ENCODE assay signal across 25 cellular contexts in the genomic region with DNA sequence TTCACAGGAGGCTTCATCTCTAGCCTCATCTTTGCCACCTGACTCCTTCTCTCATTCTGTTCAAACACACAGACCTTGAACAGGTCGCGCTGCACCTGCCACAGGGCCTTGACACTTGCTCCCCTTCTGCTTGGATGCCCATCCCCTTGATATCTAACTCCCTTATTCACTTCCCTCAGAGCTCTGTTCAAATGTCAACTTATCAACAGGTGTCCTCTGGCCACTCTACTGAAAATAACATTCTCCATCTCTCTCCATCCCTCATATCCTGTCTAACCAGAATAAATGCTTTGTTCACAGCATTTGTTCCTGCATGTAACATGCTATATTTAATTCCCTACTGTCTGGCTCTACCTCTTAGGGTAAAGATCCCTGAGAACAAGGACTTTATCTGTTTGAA.
"Had no signal": no experiment of that assay in that cellular context is flagged by ENCODE, and none has a peak within 500 bp of the region (broad histone marks: within the 10 kb centered on the region; RNA-seq: fewer than 3 reads in every experiment).

No MANE protein-coding gene starts in this region.

- H3K27me3 ChIP-seq: neural progenitor cell, ovary, right lobe of liver, sigmoid colon, testis, tibial artery, transverse colon, vagina had no signal

- H3K4me3 ChIP-seq: neural progenitor cell, ovary, psoas muscle, right lobe of liver, sigmoid colon, suprapubic skin, testis, tibial artery, transverse colon, upper lobe of right lung, vagina had no signal

- H3K4me1 ChIP-seq: parathyroid adenoma, psoas muscle, right lobe of liver, sigmoid colon, suprapubic skin, testis, tibial artery, transverse colon, upper lobe of right lung, vagina had no signal

- DNase-seq: natural killer cell; occipital lobe; ovary; posterior cingulate gyrus; psoas muscle; right cardiac atrium; right lobe of liver; sigmoid colon; small intestine; stimulated activated CD4-positive, alpha-beta T cell treated with anti-CD3 and anti-CD28 coated beads, Interleukin-15, amount 100 ng/mL, for 24 hours; stimulated activated CD4-positive, alpha-beta T cell treated with anti-CD3 and anti-CD28 coated beads, Interleukin-4, amount 100 ng/mL, for 1 hour; stimulated activated CD4-positive, alpha-beta T cell treated with anti-CD3 and anti-CD28 coated beads, Interleukin-4, amount 100 ng/mL, for 4 hours; stimulated activated CD8-positive, alpha-beta memory T cell treated with anti-CD3 and anti-CD28 coated beads, Interleukin-4, amount 100 ng/mL, for 48 hours; stimulated activated naive CD4-positive, alpha-beta T cell; stimulated activated naive CD8-positive, alpha-beta T cell treated with anti-CD3 and anti-CD28 coated beads, Interleukin-15, amount 100 ng/mL, for 72 hours; stimulated activated naive CD8-positive, alpha-beta T cell treated with anti-CD3 and anti-CD28 coated beads, Interleukin-15, Interleukin-2, amounts not matched to agents 100 U/mL and 50 U/mL, for 24 hours; substantia nigra; testis; tibial artery; transverse colon; upper lobe of right lung had no signal

- H3K27ac ChIP-seq: neural progenitor cell, ovary, parathyroid adenoma, psoas muscle, right lobe of liver, sigmoid colon, suprapubic skin, testis, tibial artery, transverse colon, upper lobe of right lung, vagina had no signal

- H3K9me3 ChIP-seq: ovary, psoas muscle, right lobe of liver, sigmoid colon, suprapubic skin, testis, tibial artery, transverse colon, upper lobe of right lung, vagina had no signal

- H3K36me3 ChIP-seq: neural progenitor cell, ovary, right lobe of liver, sigmoid colon, suprapubic skin, tibial artery, transverse colon, upper lobe of right lung, vagina had no signal
